8 cellular contexts compared by ENCODE assay signal in genomic region chr4:47836655-47837581, GRCh38. TPM values are rescaled to one million over a fixed set of nuclear protein-coding genes. Genes with fewer than 3 reads are reported as not detected.
DNase-seq lines count a peak whose midpoint lies in the region; ATAC-seq and TF ChIP-seq lines count a peak whose summit lies in the region.

No MANE protein-coding gene starts in this region.

- CTCF ChIA-PET in activated naive CD4-positive, alpha-beta T cell treated with anti-CD3 and anti-CD28 coated beads for 36 hours (lab: Charles Lee): interaction anchor here (0.6 to 3.0 kb wide), 32 partner anchors 10 to 295 kb away, joined by 3 to 32 read pairs (median 4); no protein-coding TSS in a partner anchor

- H3K4me3 ChIP-seq in RWPE2 (ENCODE audit: severe bottlenecking) (peak overlapping the region; percentile 41), neuron (ENCODE audit: low read length) (peak overlapping the region; percentile 27), thoracic aorta (peak overlapping the region; percentile 71)

- H3K4me3 Mint-ChIP-seq in IgD-negative memory B cell: peak overlapping the region; percentile 86 to 95 (median 90)
- peak overlapping the region; percentile 78 for H3K4me3 Mint-ChIP-seq in activated naive CD4-positive, alpha-beta T cell treated with anti-CD3 and anti-CD28 coated beads for 36 hours

- ATAC-seq in GM21723 (IDR thresholded peaks at IDR 0.05; ENCODE audit: unreplicated experiment) (peak; percentile 67), RWPE2 (ENCODE audit: low read depth) (peak; percentile 90), thoracic aorta (ENCODE audit: insufficient number of reproducible peaks, low FRiP score, low read depth) (peak; percentile 63)

- no peaks in the 10 kb centered on the region for H3K36me3 Mint-ChIP-seq in IgD-negative memory B cell
- no peaks in the 10 kb centered on the region for H3K36me3 Mint-ChIP-seq in activated naive CD4-positive, alpha-beta T cell treated with anti-CD3 and anti-CD28 coated beads for 36 hours (ENCODE audit: low read depth)

- H3K27me3 ChIP-seq in RWPE2 (ENCODE audit: insufficient read depth, poor library complexity, severe bottlenecking): no peaks in the 10 kb centered on the region
- no peaks in the 10 kb centered on the region for H3K27me3 ChIP-seq in neuron (ENCODE audit: insufficient read depth, low read length)
- no peaks in the 10 kb centered on the region for H3K27me3 ChIP-seq in thoracic aorta (replicated peaks; ENCODE audit: insufficient read depth)

- H3K4me1 ChIP-seq in RWPE2 (ENCODE audit: insufficient read depth, poor library complexity, severe bottlenecking): peaks cover 6% of the 10 kb centered on the region
- H3K4me1 ChIP-seq in neuron (ENCODE audit: insufficient read depth, low read length): peaks cover 4% of the 10 kb centered on the region
- peaks cover 12 to 21% of the 10 kb centered on the region in 2 donors for H3K4me1 ChIP-seq in thoracic aorta (ENCODE audit: control insufficient read depth in 1 of 2, low read depth in 2 of 2)

- H3K27me3 Mint-ChIP-seq in IgD-negative memory B cell: peaks cover 2% of the 10 kb centered on the region
- H3K27me3 Mint-ChIP-seq in activated naive CD4-positive, alpha-beta T cell treated with anti-CD3 and anti-CD28 coated beads for 36 hours (ENCODE audit: low read depth): peaks cover 5% of the 10 kb centered on the region

- no peaks in the 10 kb centered on the region for H3K9me3 ChIP-seq in RWPE2 (ENCODE audit: severe bottlenecking)
- no peaks in the 10 kb centered on the region for H3K9me3 ChIP-seq in neuron (ENCODE audit: low read length)
- H3K9me3 ChIP-seq in thoracic aorta: no peaks in the 10 kb centered on the region

- H3K27ac ChIP-seq in RWPE2 (ENCODE audit: poor library complexity, severe bottlenecking): no peak overlapping the region
- H3K27ac ChIP-seq in thoracic aorta: no peak overlapping the region

- DNase-seq in EH (ENCODE audit: low read depth) (peak; percentile 85), RWPE2 (ENCODE audit: low spot score) (peak; percentile 77), germinal center (ENCODE audit: low spot score) (peak; percentile 70), thoracic aorta (ENCODE audit: low spot score) (peak; percentile 20)
- DNase-seq in activated naive CD4-positive, alpha-beta T cell treated with anti-CD3 and anti-CD28 coated beads for 36 hours: peak; percentile 74

- no peak overlapping the region for H2AFZ ChIP-seq in neuron (ENCODE audit: low read depth, low read length)

- H3K4me1 Mint-ChIP-seq in IgD-negative memory B cell: peaks cover 12 to 27% (median 23%) of the 10 kb centered on the region in 3 donors
- peaks cover 25% of the 10 kb centered on the region for H3K4me1 Mint-ChIP-seq in activated naive CD4-positive, alpha-beta T cell treated with anti-CD3 and anti-CD28 coated beads for 36 hours (ENCODE audit: low read depth)

- intact Hi-C loops in activated naive CD4-positive, alpha-beta T cell treated with anti-CD3 and anti-CD28 coated beads for 36 hours (cut with micrococcal nuclease): loop anchor here (1.0 to 10.0 kb wide), 9 partner anchors 55 to 350 kb away; partner anchors contain the start of genes ATP10D, CNGA1 and NIPAL1

- peak; percentile 87 for TF ChIP-seq CTCF in RWPE2 (IDR thresholded peaks at IDR 0.05; ENCODE audit: poor library complexity, severe bottlenecking)
- peak; percentile 57 for TF ChIP-seq CTCF in thoracic aorta (IDR thresholded peaks at IDR 0.05)

- no peaks in the 10 kb centered on the region for H3K9me3 Mint-ChIP-seq in IgD-negative memory B cell
- H3K9me3 Mint-ChIP-seq in activated naive CD4-positive, alpha-beta T cell treated with anti-CD3 and anti-CD28 coated beads for 36 hours: no peaks in the 10 kb centered on the region

- H3K36me3 ChIP-seq in RWPE2 (ENCODE audit: low read depth) (no peaks in the 10 kb centered on the region), neuron (ENCODE audit: insufficient read depth, low read length) (no peaks in the 10 kb centered on the region), thoracic aorta (no peaks in the 10 kb centered on the region)

- peak overlapping the region in 1 of 3 donors; percentile 40 for H3K27ac Mint-ChIP-seq in IgD-negative memory B cell
- no peak overlapping the region for H3K27ac Mint-ChIP-seq in activated naive CD4-positive, alpha-beta T cell treated with anti-CD3 and anti-CD28 coated beads for 36 hours

RNA-seq across cellular contexts. Expression of gene CORIN, which starts 0.9 kb away (rescaled TPM):
- polyA plus RNA-seq in IgD-negative memory B cell: not detected
- under 1 TPM in 1 of 2 experiments, not detected in 1; 0.07 TPM for total RNA-seq in activated naive CD4-positive, alpha-beta T cell treated with anti-CD3 and anti-CD28 coated beads for 36 hours
- 1 to 10 TPM in 1 of 2 donors, under 1 TPM in 1; 0.63 to 1.9 TPM for total RNA-seq in thoracic aorta

Comparison
In these comparisons a context has a peak if more than half of its experiments do, and no peak if none do; other contexts are left out.
1. DNase-seq: peak in every context shown above with its lines; median percentile 85 in EH; 77 in RWPE2; 74 in activated naive CD4-positive, alpha-beta T cell treated with anti-CD3 and anti-CD28 coated beads for 36 hours; 70 in germinal center; 20 in thoracic aorta.